19 cellular contexts compared by ENCODE assay signal in the genomic region with DNA sequence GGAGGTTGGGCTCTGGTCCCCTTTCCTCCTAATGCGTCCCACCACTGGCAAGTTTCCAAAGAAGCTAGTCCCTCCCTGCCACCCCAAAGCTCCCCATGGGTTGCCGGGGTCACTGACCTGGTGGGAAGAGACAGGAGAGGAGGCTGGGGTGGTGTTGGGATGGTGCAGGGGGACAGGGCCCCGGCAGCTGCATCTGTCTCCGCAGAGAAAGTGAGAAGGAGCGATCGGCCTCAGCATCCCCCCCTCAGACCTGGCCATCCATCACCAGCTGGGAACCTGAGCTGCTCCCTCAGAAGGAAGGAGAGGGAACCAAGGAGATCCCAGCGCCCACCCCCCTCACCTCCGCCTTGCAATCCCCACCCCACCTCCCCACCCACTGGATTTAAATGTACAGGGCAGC. TPM values are rescaled to one million over a fixed set of nuclear protein-coding genes. Genes with fewer than 3 reads are reported as not detected.
"Had no signal": no experiment of that assay in that cellular context is flagged by ENCODE, and none has a peak within 500 bp of the region (broad histone marks: within the 10 kb centered on the region; RNA-seq: fewer than 3 reads in every experiment).

No MANE protein-coding gene starts in this region.

- H3K9me3 ChIP-seq: heart left ventricle, left ventricle myocardium inferior, prostate gland, suprapubic skin, upper lobe of right lung had no signal

- ATAC-seq: activated CD4-positive, CD25-positive, alpha-beta regulatory T cell treated with anti-CD3 and anti-CD28 coated beads, Interleukin-2, amount 50 U/mL, for 24 hours; effector memory CD8-positive, alpha-beta T cell; heart left ventricle; natural killer cell; right cardiac atrium; stimulated activated naive CD8-positive, alpha-beta T cell treated with anti-CD3 and anti-CD28 coated beads, Interleukin-15, Interleukin-2, amounts not matched to agents 100 U/mL and 50 U/mL, for 24 hours; upper lobe of right lung had no signal

- FAIRE-seq: frontal cortex, kidney had no signal

- H3K4me3 ChIP-seq: heart left ventricle, left ventricle myocardium inferior, prostate gland, smooth muscle cell, suprapubic skin, upper lobe of right lung had no signal

- H3K27ac ChIP-seq: epithelial cell of prostate, heart left ventricle, left ventricle myocardium inferior, prostate gland, suprapubic skin, upper lobe of right lung had no signal

- H3K36me3 ChIP-seq: heart left ventricle, left ventricle myocardium inferior, prostate gland, suprapubic skin, upper lobe of right lung had no signal

- DNase-seq: activated naive CD4-positive, alpha-beta T cell; activated naive CD8-positive, alpha-beta T cell treated with anti-CD3 and anti-CD28 coated beads, Interleukin-2, amount 10 ng/mL, durations not matched to agents 7 days and 5 days; activated T-cell treated with anti-CD3 and anti-CD28 coated beads for 4 hours; anterior cingulate cortex; effector memory CD8-positive, alpha-beta T cell; heart left ventricle; kidney; left ventricle myocardium inferior; natural killer cell; right cardiac atrium; stimulated activated naive CD8-positive, alpha-beta T cell treated with anti-CD3 and anti-CD28 coated beads, Interleukin-15, Interleukin-2, amounts not matched to agents 100 U/mL and 50 U/mL, for 24 hours; T-helper 9 cell; upper lobe of right lung had no signal

RNA-seq across cellular contexts. Expression of gene ETV4, which starts 3.3 kb away (rescaled TPM):
- total RNA-seq: natural killer cell had no signal
